In the genomic region with DNA sequence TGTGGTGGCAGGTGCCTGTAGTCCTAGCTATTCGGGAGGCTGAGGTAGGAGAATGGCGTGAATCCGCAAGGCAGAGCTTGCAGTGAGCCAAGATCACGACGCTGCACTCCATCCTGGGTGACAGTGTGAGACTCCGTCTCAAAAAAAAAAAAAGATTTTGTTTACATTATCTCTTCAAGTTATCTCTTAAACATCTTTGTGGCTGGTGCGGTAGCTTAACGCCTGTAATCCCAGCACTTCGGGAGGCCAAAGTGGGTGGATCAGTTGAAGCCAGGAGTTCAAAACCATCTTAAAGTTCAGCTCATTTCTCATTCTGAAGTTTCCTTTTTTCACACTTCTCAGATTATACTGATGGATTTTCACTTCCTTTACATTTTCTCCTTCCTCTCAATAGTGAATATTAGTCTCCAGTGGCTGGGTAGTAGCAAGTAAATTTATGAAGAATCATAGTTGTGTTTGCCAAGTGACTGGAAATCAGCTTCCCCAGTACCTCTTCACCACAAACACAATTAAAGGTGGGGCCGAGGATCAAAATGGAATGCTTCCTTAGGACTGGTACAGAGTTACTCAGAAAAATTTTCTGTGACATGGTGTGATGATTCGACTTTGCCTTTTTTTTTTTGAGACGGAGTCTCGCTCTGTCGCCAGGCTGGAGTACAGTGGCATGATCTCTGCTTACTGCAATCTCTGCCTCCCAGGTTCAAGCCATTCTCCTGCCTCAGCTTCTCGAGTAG, we compare ENCODE assay signal across 1 cellular context.
TF ChIP-seq lines count a peak whose summit lies in the region.

No MANE protein-coding gene starts in this region.

TF ChIP-seq in GM23338, 12 proteins besides CTCF, POLR2A, EP300 and RAD21:
- TF ChIP-seq JUNB (IDR thresholded peaks at IDR 0.05; ENCODE audit: unreplicated experiment) (no peak), CREB1 (CRISPR knock-in tag; IDR thresholded peaks at IDR 0.05; ENCODE audit: low read depth) (no peak), POLR2AphosphoS5 (IDR thresholded peaks at IDR 0.05; ENCODE audit: low read depth) (no peak), NANOG (IDR thresholded peaks at IDR 0.05; ENCODE audit: borderline replicate concordance) (no peak), ZNF114 (CRISPR knock-in tag; IDR thresholded peaks at IDR 0.05) (no peak), EZH2phosphoT487 (IDR thresholded peaks at IDR 0.05; ENCODE audit: unreplicated experiment) (no peak), EZH2 (IDR thresholded peaks at IDR 0.05; ENCODE audit: low read depth, unreplicated experiment) (no peak), ZNF331 (CRISPR knock-in tag; IDR thresholded peaks at IDR 0.05; ENCODE audit: low read depth) (no peak), STAT1 (IDR thresholded peaks at IDR 0.05; ENCODE audit: unreplicated experiment) (no peak)
- TF ChIP-seq, protein P1, sequence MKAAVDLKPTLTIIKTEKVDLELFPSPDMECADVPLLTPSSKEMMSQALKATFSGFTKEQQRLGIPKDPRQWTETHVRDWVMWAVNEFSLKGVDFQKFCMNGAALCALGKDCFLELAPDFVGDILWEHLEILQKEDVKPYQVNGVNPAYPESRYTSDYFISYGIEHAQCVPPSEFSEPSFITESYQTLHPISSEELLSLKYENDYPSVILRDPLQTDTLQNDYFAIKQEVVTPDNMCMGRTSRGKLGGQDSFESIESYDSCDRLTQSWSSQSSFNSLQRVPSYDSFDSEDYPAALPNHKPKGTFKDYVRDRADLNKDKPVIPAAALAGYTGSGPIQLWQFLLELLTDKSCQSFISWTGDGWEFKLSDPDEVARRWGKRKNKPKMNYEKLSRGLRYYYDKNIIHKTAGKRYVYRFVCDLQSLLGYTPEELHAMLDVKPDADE (IDR thresholded peaks at IDR 0.05) = no peak
- TF ChIP-seq, protein P2, sequence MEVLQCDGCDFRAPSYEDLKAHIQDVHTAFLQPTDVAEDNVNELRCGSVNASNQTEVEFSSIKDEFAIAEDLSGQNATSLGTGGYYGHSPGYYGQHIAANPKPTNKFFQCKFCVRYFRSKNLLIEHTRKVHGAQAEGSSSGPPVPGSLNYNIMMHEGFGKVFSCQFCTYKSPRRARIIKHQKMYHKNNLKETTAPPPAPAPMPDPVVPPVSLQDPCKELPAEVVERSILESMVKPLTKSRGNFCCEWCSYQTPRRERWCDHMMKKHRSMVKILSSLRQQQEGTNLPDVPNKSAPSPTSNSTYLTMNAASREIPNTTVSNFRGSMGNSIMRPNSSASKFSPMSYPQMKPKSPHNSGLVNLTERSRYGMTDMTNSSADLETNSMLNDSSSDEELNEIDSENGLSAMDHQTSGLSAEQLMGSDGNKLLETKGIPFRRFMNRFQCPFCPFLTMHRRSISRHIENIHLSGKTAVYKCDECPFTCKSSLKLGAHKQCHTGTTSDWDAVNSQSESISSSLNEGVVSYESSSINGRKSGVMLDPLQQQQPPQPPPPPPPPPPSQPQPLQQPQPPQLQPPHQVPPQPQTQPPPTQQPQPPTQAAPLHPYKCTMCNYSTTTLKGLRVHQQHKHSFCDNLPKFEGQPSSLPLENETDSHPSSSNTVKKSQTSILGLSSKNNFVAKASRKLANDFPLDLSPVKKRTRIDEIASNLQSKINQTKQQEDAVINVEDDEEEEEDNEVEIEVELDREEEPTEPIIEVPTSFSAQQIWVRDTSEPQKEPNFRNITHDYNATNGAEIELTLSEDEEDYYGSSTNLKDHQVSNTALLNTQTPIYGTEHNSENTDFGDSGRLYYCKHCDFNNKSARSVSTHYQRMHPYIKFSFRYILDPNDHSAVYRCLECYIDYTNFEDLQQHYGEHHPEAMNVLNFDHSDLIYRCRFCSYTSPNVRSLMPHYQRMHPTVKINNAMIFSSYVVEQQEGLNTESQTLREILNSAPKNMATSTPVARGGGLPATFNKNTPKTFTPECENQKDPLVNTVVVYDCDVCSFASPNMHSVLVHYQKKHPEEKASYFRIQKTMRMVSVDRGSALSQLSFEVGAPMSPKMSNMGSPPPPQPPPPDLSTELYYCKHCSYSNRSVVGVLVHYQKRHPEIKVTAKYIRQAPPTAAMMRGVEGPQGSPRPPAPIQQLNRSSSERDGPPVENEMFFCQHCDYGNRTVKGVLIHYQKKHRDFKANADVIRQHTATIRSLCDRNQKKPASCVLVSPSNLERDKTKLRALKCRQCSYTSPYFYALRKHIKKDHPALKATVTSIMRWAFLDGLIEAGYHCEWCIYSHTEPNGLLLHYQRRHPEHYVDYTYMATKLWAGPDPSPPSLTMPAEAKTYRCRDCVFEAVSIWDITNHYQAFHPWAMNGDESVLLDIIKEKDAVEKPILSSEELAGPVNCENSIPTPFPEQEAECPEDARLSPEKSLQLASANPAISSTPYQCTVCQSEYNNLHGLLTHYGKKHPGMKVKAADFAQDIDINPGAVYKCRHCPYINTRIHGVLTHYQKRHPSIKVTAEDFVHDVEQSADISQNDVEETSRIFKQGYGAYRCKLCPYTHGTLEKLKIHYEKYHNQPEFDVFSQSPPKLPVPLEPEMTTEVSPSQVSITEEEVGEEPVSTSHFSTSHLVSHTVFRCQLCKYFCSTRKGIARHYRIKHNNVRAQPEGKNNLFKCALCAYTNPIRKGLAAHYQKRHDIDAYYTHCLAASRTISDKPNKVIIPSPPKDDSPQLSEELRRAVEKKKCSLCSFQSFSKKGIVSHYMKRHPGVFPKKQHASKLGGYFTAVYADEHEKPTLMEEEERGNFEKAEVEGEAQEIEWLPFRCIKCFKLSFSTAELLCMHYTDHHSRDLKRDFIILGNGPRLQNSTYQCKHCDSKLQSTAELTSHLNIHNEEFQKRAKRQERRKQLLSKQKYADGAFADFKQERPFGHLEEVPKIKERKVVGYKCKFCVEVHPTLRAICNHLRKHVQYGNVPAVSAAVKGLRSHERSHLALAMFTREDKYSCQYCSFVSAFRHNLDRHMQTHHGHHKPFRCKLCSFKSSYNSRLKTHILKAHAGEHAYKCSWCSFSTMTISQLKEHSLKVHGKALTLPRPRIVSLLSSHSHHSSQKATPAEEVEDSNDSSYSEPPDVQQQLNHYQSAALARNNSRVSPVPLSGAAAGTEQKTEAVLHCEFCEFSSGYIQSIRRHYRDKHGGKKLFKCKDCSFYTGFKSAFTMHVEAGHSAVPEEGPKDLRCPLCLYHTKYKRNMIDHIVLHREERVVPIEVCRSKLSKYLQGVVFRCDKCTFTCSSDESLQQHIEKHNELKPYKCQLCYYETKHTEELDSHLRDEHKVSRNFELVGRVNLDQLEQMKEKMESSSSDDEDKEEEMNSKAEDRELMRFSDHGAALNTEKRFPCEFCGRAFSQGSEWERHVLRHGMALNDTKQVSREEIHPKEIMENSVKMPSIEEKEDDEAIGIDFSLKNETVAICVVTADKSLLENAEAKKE (CRISPR knock-in tag; IDR thresholded peaks at IDR 0.05) = no peak
- TF ChIP-seq, protein P3, sequence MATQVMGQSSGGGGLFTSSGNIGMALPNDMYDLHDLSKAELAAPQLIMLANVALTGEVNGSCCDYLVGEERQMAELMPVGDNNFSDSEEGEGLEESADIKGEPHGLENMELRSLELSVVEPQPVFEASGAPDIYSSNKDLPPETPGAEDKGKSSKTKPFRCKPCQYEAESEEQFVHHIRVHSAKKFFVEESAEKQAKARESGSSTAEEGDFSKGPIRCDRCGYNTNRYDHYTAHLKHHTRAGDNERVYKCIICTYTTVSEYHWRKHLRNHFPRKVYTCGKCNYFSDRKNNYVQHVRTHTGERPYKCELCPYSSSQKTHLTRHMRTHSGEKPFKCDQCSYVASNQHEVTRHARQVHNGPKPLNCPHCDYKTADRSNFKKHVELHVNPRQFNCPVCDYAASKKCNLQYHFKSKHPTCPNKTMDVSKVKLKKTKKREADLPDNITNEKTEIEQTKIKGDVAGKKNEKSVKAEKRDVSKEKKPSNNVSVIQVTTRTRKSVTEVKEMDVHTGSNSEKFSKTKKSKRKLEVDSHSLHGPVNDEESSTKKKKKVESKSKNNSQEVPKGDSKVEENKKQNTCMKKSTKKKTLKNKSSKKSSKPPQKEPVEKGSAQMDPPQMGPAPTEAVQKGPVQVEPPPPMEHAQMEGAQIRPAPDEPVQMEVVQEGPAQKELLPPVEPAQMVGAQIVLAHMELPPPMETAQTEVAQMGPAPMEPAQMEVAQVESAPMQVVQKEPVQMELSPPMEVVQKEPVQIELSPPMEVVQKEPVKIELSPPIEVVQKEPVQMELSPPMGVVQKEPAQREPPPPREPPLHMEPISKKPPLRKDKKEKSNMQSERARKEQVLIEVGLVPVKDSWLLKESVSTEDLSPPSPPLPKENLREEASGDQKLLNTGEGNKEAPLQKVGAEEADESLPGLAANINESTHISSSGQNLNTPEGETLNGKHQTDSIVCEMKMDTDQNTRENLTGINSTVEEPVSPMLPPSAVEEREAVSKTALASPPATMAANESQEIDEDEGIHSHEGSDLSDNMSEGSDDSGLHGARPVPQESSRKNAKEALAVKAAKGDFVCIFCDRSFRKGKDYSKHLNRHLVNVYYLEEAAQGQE (IDR thresholded peaks at IDR 0.05; ENCODE audit: unreplicated experiment) = no peak
